21 cellular contexts compared by ENCODE assay signal in the genomic region with DNA sequence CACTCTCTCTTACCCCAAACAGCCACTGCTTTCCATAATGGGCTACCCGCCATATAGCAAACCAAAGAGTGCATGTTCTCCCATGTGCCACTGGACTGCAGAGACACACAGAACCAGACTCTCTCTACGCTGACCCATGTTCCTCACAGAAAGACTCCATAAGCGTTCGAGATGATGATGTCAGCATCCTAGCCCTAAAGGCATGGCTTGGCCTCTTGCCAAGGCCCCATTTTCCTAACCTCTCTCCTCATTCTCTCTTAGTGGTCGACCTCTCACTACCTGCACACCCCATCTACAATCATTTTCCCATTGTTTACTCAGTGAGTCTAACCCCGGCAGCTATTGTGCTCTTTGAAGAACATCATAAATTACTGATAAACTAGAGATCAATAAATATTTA. TPM values are rescaled to one million over a fixed set of nuclear protein-coding genes. Genes with fewer than 3 reads are reported as not detected.
A peak's percentile ranks its signal among the peaks of the same experiment; 100 is the strongest.
DNase-seq lines count a peak whose midpoint lies in the region; ATAC-seq lines count a peak whose summit lies in the region.
"Had no signal": no experiment of that assay in that cellular context is flagged by ENCODE, and none has a peak within 500 bp of the region (broad histone marks: within the 10 kb centered on the region; RNA-seq: fewer than 3 reads in every experiment).

No MANE protein-coding gene starts in this region.

- no peaks in the 10 kb centered on the region for H3K9me3 Mint-ChIP-seq in stimulated activated memory B cell treated with anti-CD40 and anti-IgM and Interleukin-4, amounts not matched to agents 10 μg/mL and 1 μg/mL and 100 μg/mL, for 72 hours
- H3K9me3 Mint-ChIP-seq: activated CD4-positive, alpha-beta memory T cell treated with anti-CD3 and anti-CD28 coated beads for 36 hours; activated T-cell treated with anti-CD3 and anti-CD28 coated beads, Interleukin-2, amount 50 U/mL, for 4 hours; CD14-positive monocyte; effector memory CD8-positive, alpha-beta T cell; natural killer cell treated with Interleukin-12 subunit alpha and Interleukin-12 subunit beta and Interleukin-15 and Interleukin-18, amount 100 ng/mL, for 72 hours had no signal

- peaks cover 22% of the 10 kb centered on the region for H3K36me3 Mint-ChIP-seq in stimulated activated memory B cell treated with anti-CD40 and anti-IgM and Interleukin-4, amounts not matched to agents 10 μg/mL and 1 μg/mL and 100 μg/mL, for 72 hours

- H3K27ac Mint-ChIP-seq in stimulated activated memory B cell treated with anti-CD40 and anti-IgM and Interleukin-4, amounts not matched to agents 10 μg/mL and 1 μg/mL and 100 μg/mL, for 72 hours, result no peak overlapping the region
- H3K27ac Mint-ChIP-seq: activated CD4-positive, alpha-beta memory T cell treated with anti-CD3 and anti-CD28 coated beads for 36 hours; CD14-positive monocyte; natural killer cell treated with Interleukin-12 subunit alpha and Interleukin-12 subunit beta and Interleukin-15 and Interleukin-18, amount 100 ng/mL, for 72 hours had no signal

- no peaks in the 10 kb centered on the region for H3K27me3 Mint-ChIP-seq in stimulated activated memory B cell treated with anti-CD40 and anti-IgM and Interleukin-4, amounts not matched to agents 10 μg/mL and 1 μg/mL and 100 μg/mL, for 72 hours
- H3K27me3 Mint-ChIP-seq: activated CD4-positive, alpha-beta memory T cell treated with anti-CD3 and anti-CD28 coated beads for 36 hours; effector memory CD8-positive, alpha-beta T cell; natural killer cell treated with Interleukin-12 subunit alpha and Interleukin-12 subunit beta and Interleukin-15 and Interleukin-18, amount 100 ng/mL, for 72 hours had no signal

- no peak for ATAC-seq in stimulated activated memory B cell treated with anti-CD40 and anti-IgM and Interleukin-4, amounts not matched to agents 10 μg/mL and 1 μg/mL and 100 μg/mL, for 72 hours
- ATAC-seq: activated T-cell treated with anti-CD3 and anti-CD28 coated beads, Interleukin-2, amount 50 U/mL, for 4 hours; effector memory CD8-positive, alpha-beta T cell; natural killer cell treated with Interleukin-12 subunit alpha and Interleukin-12 subunit beta and Interleukin-15 and Interleukin-18, amount 100 ng/mL, for 72 hours had no signal

- H3K4me1 Mint-ChIP-seq in stimulated activated memory B cell treated with anti-CD40 and anti-IgM and Interleukin-4, amounts not matched to agents 10 μg/mL and 1 μg/mL and 100 μg/mL, for 72 hours, result peaks cover 52% of the 10 kb centered on the region

- DNase-seq in NCI-H2196 (lab: John Stamatoyannopoulos, UW; ENCODE audit: unreplicated experiment) (peak; percentile 13), NCI-H2196 treated with DMSO at 0.1 percent for 48 hours (lab: John Stamatoyannopoulos, UW; ENCODE audit: unreplicated experiment) (no peak), Daoy (ENCODE audit: low read depth) (peak; percentile 45), NCI-H69 (lab: John Stamatoyannopoulos, UW) (peak; percentile 90), iris pigment epithelial cell (ENCODE audit: low read depth) (peak; percentile 31), LoVo (ENCODE audit: low spot score) (no peak), amygdala (lab: John Stamatoyannopoulos, UW) (no peak)
- DNase-seq: activated CD4-positive, alpha-beta memory T cell treated with anti-CD3 and anti-CD28 coated beads for 36 hours; activated T-cell treated with anti-CD3 and anti-CD28 coated beads, Interleukin-2, amount 50 U/mL, for 4 hours; adrenal gland; central memory CD4-positive, alpha-beta T cell; effector memory CD8-positive, alpha-beta T cell; NCI-H187 treated with DMSO at 0.1 percent for 48 hours; NCI-H82; tibial artery had no signal

- no peak overlapping the region for H3K4me3 Mint-ChIP-seq in stimulated activated memory B cell treated with anti-CD40 and anti-IgM and Interleukin-4, amounts not matched to agents 10 μg/mL and 1 μg/mL and 100 μg/mL, for 72 hours
- H3K4me3 Mint-ChIP-seq: activated CD4-positive, alpha-beta memory T cell treated with anti-CD3 and anti-CD28 coated beads for 36 hours; activated T-cell treated with anti-CD3 and anti-CD28 coated beads, Interleukin-2, amount 50 U/mL, for 4 hours; CD14-positive monocyte; effector memory CD8-positive, alpha-beta T cell; natural killer cell treated with Interleukin-12 subunit alpha and Interleukin-12 subunit beta and Interleukin-15 and Interleukin-18, amount 100 ng/mL, for 72 hours had no signal

RNA-seq across cellular contexts. Expression of a gene that starts 4.9 kb away (rescaled TPM):
- 113 and 180 TPM in 2 replicates for total RNA-seq in Daoy (2014; rRNA removed; shearing (Covaris generic))

RNA-seq across cellular contexts. Expression of a gene that starts 11.1 kb away (rescaled TPM):
- total RNA-seq in Daoy (2014; rRNA removed; shearing (Covaris generic)), result not detected in 2 replicates
- total RNA-seq: activated CD4-positive, alpha-beta memory T cell treated with anti-CD3 and anti-CD28 coated beads for 36 hours; activated T-cell treated with anti-CD3 and anti-CD28 coated beads, Interleukin-2, amount 50 U/mL, for 4 hours; HT1080; lung microvascular endothelial cell; natural killer cell treated with Interleukin-12 subunit alpha and Interleukin-12 subunit beta and Interleukin-15 and Interleukin-18, amount 100 ng/mL, for 72 hours; pulmonary artery endothelial cell had no signal

RNA-seq across cellular contexts. Expression of a gene that starts 51.7 kb away (rescaled TPM):
- total RNA-seq in Daoy (2014; rRNA removed; shearing (Covaris generic)), result 8.4 and 9.9 TPM in 2 replicates
- total RNA-seq: lung microvascular endothelial cell had no signal

Comparison
In these comparisons a context has a peak if more than half of its experiments do, and no peak if none do; other contexts are left out.
1. DNase-seq: peak in NCI-H2196 (single experiment), Daoy (single experiment), NCI-H69 (single experiment) and iris pigment epithelial cell (single experiment); none in NCI-H2196 treated with DMSO at 0.1 percent for 48 hours (single experiment), LoVo (single experiment) and amygdala (0 of 56).